Comparison of ENCODE assay signal across 16 cellular contexts in the genomic region with DNA sequence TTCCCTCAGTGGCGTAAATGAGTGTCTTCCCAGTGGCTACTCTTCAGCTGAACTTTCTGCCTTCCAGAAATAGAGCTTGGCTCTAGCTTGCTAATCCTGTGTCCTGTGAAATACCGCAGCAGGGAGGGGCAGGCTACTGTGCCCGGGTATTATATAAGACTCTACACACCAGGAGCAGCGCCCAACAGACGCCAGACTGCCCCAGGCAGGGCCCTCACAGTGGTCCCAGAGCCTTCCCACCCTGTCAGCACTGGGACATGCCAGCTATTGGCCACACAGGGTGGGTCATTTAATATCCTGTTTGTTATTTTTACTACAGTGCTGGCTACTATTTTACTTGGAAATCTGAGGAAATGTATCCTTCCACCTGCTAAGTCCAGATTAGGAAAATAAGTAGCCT.
DNase-seq lines count a peak whose midpoint lies in the region; ATAC-seq and TF ChIP-seq lines count a peak whose summit lies in the region.
"Had no signal": no experiment of that assay in that cellular context is flagged by ENCODE, and none has a peak within 500 bp of the region (broad histone marks: within the 10 kb centered on the region; RNA-seq: fewer than 3 reads in every experiment).

No MANE protein-coding gene starts in this region.

- H3K9me3 ChIP-seq in lower lobe of right lung: no peaks in the 10 kb centered on the region
- H3K9me3 ChIP-seq in subcutaneous abdominal adipose tissue (ENCODE audit: control insufficient read depth in 5 of 5, low read length in 5 of 5): no peaks in the 10 kb centered on the region
- H3K9me3 ChIP-seq in CD4-positive, alpha-beta memory T cell (ENCODE audit: control insufficient read depth in 1 of 2, low read length in 2 of 2): no peaks in the 10 kb centered on the region
- H3K9me3 ChIP-seq: BLaER1 treated with 17β-estradiol and CSF1 and Interleukin-3, amounts not matched to agents 10 nM and 100 nM had no signal

- H3K27me3 ChIP-seq in dorsolateral prefrontal cortex (no peaks in the 10 kb centered on the region), lower lobe of right lung (ENCODE audit: low read depth) (no peaks in the 10 kb centered on the region), subcutaneous abdominal adipose tissue (ENCODE audit: control insufficient read depth in 5 of 5, insufficient read depth in 4 of 5, low read length in 5 of 5) (no peaks in the 10 kb centered on the region)
- H3K27me3 ChIP-seq in CD4-positive, alpha-beta memory T cell (ENCODE audit: insufficient read depth, low read length): no peaks in the 10 kb centered on the region
- H3K27me3 ChIP-seq: BLaER1 treated with 17β-estradiol and CSF1 and Interleukin-3, amounts not matched to agents 10 nM and 100 nM had no signal

- H3K27ac Mint-ChIP-seq in CD4-positive, alpha-beta memory T cell: no peak overlapping the region
- H3K27ac Mint-ChIP-seq: dendritic cell treated with granulocyte-macrophage colony-stimulating factor and Interleukin-4, amounts not matched to agents 40 ng/mL and 50 ng/mL, for 4 days; natural killer cell treated with Interleukin-12 subunit alpha and Interleukin-12 subunit beta and Interleukin-15 and Interleukin-18, amount 100 ng/mL, for 72 hours had no signal

- ATAC-seq in lower lobe of right lung (peak; percentile 96 to 97), GM18907 (IDR thresholded peaks at IDR 0.05; ENCODE audit: unreplicated experiment) (no peak)
- ATAC-seq: natural killer cell treated with Interleukin-12 subunit alpha and Interleukin-12 subunit beta and Interleukin-15 and Interleukin-18, amount 100 ng/mL, for 72 hours; stimulated activated naive CD8-positive, alpha-beta T cell treated with anti-CD3 and anti-CD28 coated beads, Interleukin-15, Interleukin-2, amounts not matched to agents 100 U/mL and 50 U/mL, for 24 hours had no signal

- CTCF ChIA-PET in CD4-positive, alpha-beta memory T cell (lab: Charles Lee; ENCODE audit: partially characterized antibody): interaction anchor here (1.4 kb wide), 1 partner anchor 12 kb away, joined by 3 read pairs; no protein-coding TSS in a partner anchor

- POLR2A ChIA-PET in CD4-positive, alpha-beta memory T cell (lab: Charles Lee; ENCODE audit: partially characterized antibody): no interaction called here

- no peaks in the 10 kb centered on the region for H3K36me3 Mint-ChIP-seq in CD4-positive, alpha-beta memory T cell
- H3K36me3 Mint-ChIP-seq: natural killer cell treated with Interleukin-12 subunit alpha and Interleukin-12 subunit beta and Interleukin-15 and Interleukin-18, amount 100 ng/mL, for 72 hours had no signal

- H3K27me3 Mint-ChIP-seq in CD4-positive, alpha-beta memory T cell: peaks cover 6% of the 10 kb centered on the region in 2 donors

- in situ Hi-C loops in KBM-7 (cut with MboI; ENCODE audit: low pct_unique_long_range_greater_than_20kb, low sequenced_read_pairs): no loop called here

- peak overlapping the region in 1 of 5 donors; percentile 58 for H3K9ac ChIP-seq in subcutaneous abdominal adipose tissue (ENCODE audit: low read length in 5 of 5)
- H3K9ac ChIP-seq: BLaER1 treated with 17β-estradiol and CSF1 and Interleukin-3, amounts not matched to agents 10 nM and 100 nM had no signal

- H3K4me1 ChIP-seq in lower lobe of right lung (peaks cover 25% of the 10 kb centered on the region), subcutaneous abdominal adipose tissue (ENCODE audit: control insufficient read depth in 5 of 5, insufficient read depth in 5 of 5, low read length in 5 of 5) (peaks cover 5 to 27% (median 23%) of the 10 kb centered on the region in 5 donors)
- H3K4me1 ChIP-seq in CD4-positive, alpha-beta memory T cell (ENCODE audit: insufficient read depth, low read length): no peaks in the 10 kb centered on the region

- H3K36me3 ChIP-seq in lower lobe of right lung (no peaks in the 10 kb centered on the region), subcutaneous abdominal adipose tissue (ENCODE audit: control insufficient read depth in 5 of 5, insufficient read depth in 5 of 5, low read length in 5 of 5) (no peaks in the 10 kb centered on the region)
- no peaks in the 10 kb centered on the region for H3K36me3 ChIP-seq in CD4-positive, alpha-beta memory T cell (ENCODE audit: insufficient read depth, low read length)
- H3K36me3 ChIP-seq: BLaER1 treated with 17β-estradiol and CSF1 and Interleukin-3, amounts not matched to agents 10 nM and 100 nM had no signal

- H3K27ac ChIP-seq in dorsolateral prefrontal cortex (peak overlapping the region in 30 of 59 donors; percentile 7 to 78 (median 34)), lower lobe of right lung (peak overlapping the region; percentile 80), subcutaneous abdominal adipose tissue (ENCODE audit: low read depth, low read length) (peak overlapping the region; percentile 75)
- H3K27ac ChIP-seq in CD4-positive, alpha-beta memory T cell (ENCODE audit: low read depth, low read length): no peak overlapping the region
- H3K27ac ChIP-seq: BLaER1 treated with 17β-estradiol and CSF1 and Interleukin-3, amounts not matched to agents 10 nM and 100 nM had no signal

- H3K9me3 Mint-ChIP-seq in CD4-positive, alpha-beta memory T cell: no peaks in the 10 kb centered on the region
- H3K9me3 Mint-ChIP-seq: natural killer cell treated with Interleukin-12 subunit alpha and Interleukin-12 subunit beta and Interleukin-15 and Interleukin-18, amount 100 ng/mL, for 72 hours had no signal

- H3K4me3 ChIP-seq in dorsolateral prefrontal cortex (no peak overlapping the region), lower lobe of right lung (no peak overlapping the region), subcutaneous abdominal adipose tissue (ENCODE audit: low read depth in 1 of 5, low read length in 5 of 5) (no peak overlapping the region)
- H3K4me3 ChIP-seq in CD4-positive, alpha-beta memory T cell (ENCODE audit: low read length in 2 of 2): no peak overlapping the region
- H3K4me3 ChIP-seq: BLaER1 treated with 17β-estradiol and CSF1 and Interleukin-3, amounts not matched to agents 10 nM and 100 nM had no signal

- intact Hi-C loops in dorsolateral prefrontal cortex (cut with DNase I) (no loop called here), lower lobe of right lung (cut with DNase I) (no loop called here)
- intact Hi-C loops in CD4-positive, alpha-beta memory T cell (cut with micrococcal nuclease): no loop called here

- TF ChIP-seq CTCF in dorsolateral prefrontal cortex (IDR thresholded peaks at IDR 0.05 in 54 of 56, conservative IDR thresholded peaks at IDR 0.05 in 2 of 56; ENCODE audit: low read depth in 1 of 56, partially characterized antibody in 56 of 56) (no peak), lower lobe of right lung (IDR thresholded peaks at IDR 0.05) (no peak)

- DNase-seq in NCI-H69 (lab: John Stamatoyannopoulos, UW) (peak; percentile 34), dorsolateral prefrontal cortex (peak in 2 of 10 donors; percentile 43 to 78), lower lobe of right lung (peak; percentile 76), inferior parietal cortex (ENCODE audit: extremely low spot score) (no peak), KBM-7 (no peak)
- DNase-seq in CD4-positive, alpha-beta memory T cell: no peak
- DNase-seq: activated CD4-positive, CD25-positive, alpha-beta regulatory T cell treated with anti-CD3 and anti-CD28 coated beads, Interleukin-2, amount 50 U/mL, for 72 hours; activated gamma-delta T cell; hippocampal formation; NCI-H2029; stimulated activated naive CD8-positive, alpha-beta T cell treated with anti-CD3 and anti-CD28 coated beads, Interleukin-15, Interleukin-2, amounts not matched to agents 100 U/mL and 50 U/mL, for 24 hours had no signal

- H3K4me1 Mint-ChIP-seq in CD4-positive, alpha-beta memory T cell: no peaks in the 10 kb centered on the region

- no peak overlapping the region for H3K4me3 Mint-ChIP-seq in CD4-positive, alpha-beta memory T cell
- H3K4me3 Mint-ChIP-seq: dendritic cell treated with granulocyte-macrophage colony-stimulating factor and Interleukin-4, amounts not matched to agents 40 ng/mL and 50 ng/mL, for 4 days; natural killer cell treated with Interleukin-12 subunit alpha and Interleukin-12 subunit beta and Interleukin-15 and Interleukin-18, amount 100 ng/mL, for 72 hours had no signal

Comparison
In these comparisons a context has a peak if more than half of its experiments do, and no peak if none do; other contexts are left out.
1. DNase-seq: peak in NCI-H69 (single experiment) and lower lobe of right lung (single experiment); none in inferior parietal cortex (single experiment), KBM-7 (single experiment) and CD4-positive, alpha-beta memory T cell (0 of 5).